1 cellular context compared by ENCODE assay signal in the genomic region with DNA sequence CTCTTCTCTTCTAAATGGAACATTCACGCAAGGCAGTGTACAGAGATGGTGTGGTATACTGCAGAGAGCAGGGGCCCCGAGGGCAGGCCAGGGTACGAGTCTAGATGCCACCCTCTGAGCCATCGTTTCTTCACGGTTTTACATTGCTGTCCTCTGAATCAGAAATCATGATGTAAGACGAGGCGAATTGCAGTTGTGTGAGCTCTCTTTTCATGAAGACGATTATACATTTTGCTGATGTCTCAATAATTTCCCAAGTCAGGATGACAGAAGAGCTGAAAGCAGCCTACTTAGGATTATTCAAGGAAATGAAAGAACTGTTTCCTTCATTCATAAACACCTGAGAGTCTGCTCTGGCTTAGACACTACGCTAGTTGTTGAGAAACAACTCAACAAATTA.
TF ChIP-seq lines count a peak whose summit lies in the region.

No MANE protein-coding gene starts in this region.

TF ChIP-seq in HepG2, 621 proteins besides CTCF, POLR2A, EP300 and RAD21 (continued from another document):
- TF ChIP-seq MAFK (conservative IDR thresholded peaks at IDR 0.05 in 1 of 2, IDR thresholded peaks at IDR 0.05 in 1 of 2; ENCODE audit: low read length in 2 of 2), result peak; percentile 48 to 51; a peak in 3 of 4 replicates
- no peak for TF ChIP-seq ZNF766 (CRISPR knock-in tag; IDR thresholded peaks at IDR 0.05; ENCODE audit: borderline replicate concordance)
- TF ChIP-seq, protein P1, sequence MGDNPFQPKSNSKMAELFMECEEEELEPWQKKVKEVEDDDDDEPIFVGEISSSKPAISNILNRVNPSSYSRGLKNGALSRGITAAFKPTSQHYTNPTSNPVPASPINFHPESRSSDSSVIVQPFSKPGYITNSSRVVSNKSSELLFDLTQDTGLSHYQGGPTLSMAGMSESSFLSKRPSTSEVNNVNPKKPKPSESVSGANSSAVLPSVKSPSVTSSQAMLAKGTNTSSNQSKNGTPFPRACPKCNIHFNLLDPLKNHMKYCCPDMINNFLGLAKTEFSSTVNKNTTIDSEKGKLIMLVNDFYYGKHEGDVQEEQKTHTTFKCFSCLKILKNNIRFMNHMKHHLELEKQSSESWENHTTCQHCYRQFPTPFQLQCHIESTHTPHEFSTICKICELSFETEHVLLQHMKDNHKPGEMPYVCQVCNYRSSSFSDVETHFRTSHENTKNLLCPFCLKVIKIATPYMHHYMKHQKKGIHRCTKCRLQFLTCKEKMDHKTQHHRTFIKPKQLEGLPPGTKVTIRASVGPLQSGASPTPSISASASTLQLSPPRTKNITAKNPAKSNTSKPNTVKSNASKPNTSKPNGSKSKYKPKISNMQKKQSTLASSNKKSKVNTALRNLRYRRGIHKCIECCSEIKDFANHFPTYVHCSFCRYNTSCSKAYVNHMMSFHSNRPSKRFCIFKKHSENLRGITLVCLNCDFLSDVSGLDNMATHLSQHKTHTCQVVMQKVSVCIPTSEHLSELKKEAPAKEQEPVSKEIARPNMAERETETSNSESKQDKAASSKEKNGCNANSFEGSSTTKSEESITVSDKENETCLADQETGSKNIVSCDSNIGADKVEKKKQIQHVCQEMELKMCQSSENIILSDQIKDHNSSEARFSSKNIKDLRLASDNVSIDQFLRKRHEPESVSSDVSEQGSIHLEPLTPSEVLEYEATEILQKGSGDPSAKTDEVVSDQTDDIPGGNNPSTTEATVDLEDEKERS (CRISPR knock-in tag; IDR thresholded peaks at IDR 0.05), result 0 out of 2 replicates have a peak, but pooled peaks have one; percentile 23
- TF ChIP-seq SP2 (CRISPR knock-in tag; IDR thresholded peaks at IDR 0.05), result no peak
- TF ChIP-seq RBM22 (optimal IDR thresholded peaks at IDR 0.05; ENCODE audit: low read length), result peak; percentile 33
